ENCODE assay signal across 8 cellular contexts in genomic region chr17:39591958-39592954, GRCh38. TPM values are rescaled to one million over a fixed set of nuclear protein-coding genes. Genes with fewer than 3 reads are reported as not detected.
DNase-seq lines count a peak whose midpoint lies in the region; ATAC-seq and TF ChIP-seq lines count a peak whose summit lies in the region.

No MANE protein-coding gene starts in this region.

- H3K27ac ChIP-seq in fibroblast of lung (ENCODE audit: insufficient read depth, low read length) (no peak overlapping the region), thyroid gland (no peak overlapping the region)

- no peaks in the 10 kb centered on the region for H3K4me1 ChIP-seq in fibroblast of lung (ENCODE audit: control insufficient read depth, extremely low read depth, insufficient read depth, low read length)
- no peaks in the 10 kb centered on the region for H3K4me1 ChIP-seq in thyroid gland

- H3K36me3 ChIP-seq in fibroblast of lung (ENCODE audit: control insufficient read depth, insufficient read depth, low read length) (no peaks in the 10 kb centered on the region), thyroid gland (no peaks in the 10 kb centered on the region)

- H3K9ac ChIP-seq in fibroblast of lung (ENCODE audit: insufficient read depth, low read length) = no peak overlapping the region

- no peak overlapping the region for H3K4me3 ChIP-seq in fibroblast of lung (replicated peaks in 1 of 4; ENCODE audit: control extremely low read depth in 1 of 4, insufficient read depth in 1 of 4, low read depth in 3 of 4, low read length in 4 of 4)
- no peak overlapping the region for H3K4me3 ChIP-seq in thyroid gland (replicated peaks in 1 of 3)

- H3K27me3 ChIP-seq in fibroblast of lung (ENCODE audit: control insufficient read depth, insufficient read depth, low read length) (peaks cover 19% of the 10 kb centered on the region), thyroid gland (peaks cover 9% of the 10 kb centered on the region)

- H3K4me2 ChIP-seq in fibroblast of lung (ENCODE audit: extremely low read depth, insufficient read depth, low read length) = no peak overlapping the region

- WGBS in thyroid gland, 2 donors = 2 to 6% methylated on average over 9 to 18 of the region's 22 CpGs

- intact Hi-C loops in left ventricle myocardium superior (cut with micrococcal nuclease) = no loop called here
- intact Hi-C loops in Right ventricle myocardium superior (cut with DNase I) = no loop called here
- intact Hi-C loops in thyroid gland (cut with DNase I) = no loop called here

- no peak overlapping the region for H2AFZ ChIP-seq in fibroblast of lung (ENCODE audit: low read length)

- no peaks in the 10 kb centered on the region for H3K9me3 ChIP-seq in fibroblast of lung (ENCODE audit: control insufficient read depth, insufficient read depth, low read depth, low read length)
- no peaks in the 10 kb centered on the region for H3K9me3 ChIP-seq in thyroid gland

- no peak for TF ChIP-seq POLR2A in thyroid gland (IDR thresholded peaks at IDR 0.05)

- H4K20me1 ChIP-seq in fibroblast of lung (ENCODE audit: control insufficient read depth, extremely low read depth, insufficient read depth, low read length) = no peaks in the 10 kb centered on the region

- ATAC-seq in left ventricle myocardium superior = peak; percentile 40
- ATAC-seq in Right ventricle myocardium superior (ENCODE audit: poor library complexity) = no peak
- no peak for ATAC-seq in GM21576 (IDR thresholded peaks at IDR 0.05; ENCODE audit: unreplicated experiment)
- no peak for ATAC-seq in HG02885 (IDR thresholded peaks at IDR 0.05; ENCODE audit: poor library complexity, unreplicated experiment)
- no peak for ATAC-seq in GM18861 (IDR thresholded peaks at IDR 0.05; ENCODE audit: unreplicated experiment)

- DNase-seq in left ventricle myocardium superior (no peak), Right ventricle myocardium superior (no peak), fibroblast of lung (ENCODE audit: low read depth in 2 of 2) (peak; percentile 30 to 55), thyroid gland (peak; percentile 30 to 62)

- H3K79me2 ChIP-seq in fibroblast of lung (ENCODE audit: control insufficient read depth, insufficient read depth, low read length) = no peaks in the 10 kb centered on the region

- TF ChIP-seq CTCF in fibroblast of lung (conservative IDR thresholded peaks at IDR 0.05 in 1 of 2, IDR thresholded peaks at IDR 0.05 in 1 of 2; ENCODE audit: low read depth in 1 of 2, low read length in 2 of 2) = no peak
- TF ChIP-seq CTCF in thyroid gland (IDR thresholded peaks at IDR 0.05) = no peak

TF ChIP-seq in PFSK-1, 5 proteins besides CTCF, POLR2A, EP300 and RAD21:
- TF ChIP-seq TAF1 (IDR thresholded peaks at IDR 0.05; ENCODE audit: borderline replicate concordance, insufficient read depth, low read length) (no peak), POLR2AphosphoS5 (IDR thresholded peaks at IDR 0.05; ENCODE audit: low read depth, low read length) (no peak), FOXP2 (optimal IDR thresholded peaks at IDR 0.05; ENCODE audit: borderline replicate concordance, extremely low read depth, extremely low read length, insufficient read depth) (no peak), SIN3A (IDR thresholded peaks at IDR 0.05; ENCODE audit: borderline replicate concordance, insufficient read depth, low read length) (no peak), REST (IDR thresholded peaks at IDR 0.05; ENCODE audit: insufficient read depth in 1 of 2, low read depth in 2 of 2, low read length in 2 of 2) (peak; percentile 92 to 94)

RNA-seq across cellular contexts. Expression of gene NEUROD2, which starts 15.5 kb away (rescaled TPM):
- total RNA-seq in left ventricle myocardium superior (not detected), Right ventricle myocardium superior (not detected), fibroblast of lung (not detected in 2 replicates), thyroid gland (not detected)
- polyA plus RNA-seq in PFSK-1 (2012; ENCODE audit: insufficient read length, low read depth) = not detected
- not detected in 2 replicates for polyA plus RNA-seq in fibroblast of lung
- not detected in 2 replicates for polyA plus RNA-seq in fibroblast of lung (2012)
- polyA minus RNA-seq in fibroblast of lung (ENCODE audit: low replicate concordance) = not detected in 2 replicates

RNA-seq across cellular contexts. Expression of gene PPP1R1B, which starts 34.5 kb away (rescaled TPM):
- 0.55 TPM for total RNA-seq in left ventricle myocardium superior
- 0.35 TPM for total RNA-seq in Right ventricle myocardium superior
- not detected for polyA plus RNA-seq in PFSK-1 (2012; ENCODE audit: insufficient read length, low read depth)
- total RNA-seq in fibroblast of lung = under 0.01 and 0.26 TPM in 2 replicates
- 0.05 TPM in 1 of 2 replicates, not detected in the other for polyA plus RNA-seq in fibroblast of lung
- 0.08 TPM in 1 of 2 replicates, not detected in the other for polyA plus RNA-seq in fibroblast of lung (2012)
- polyA minus RNA-seq in fibroblast of lung (ENCODE audit: low replicate concordance) = not detected in 2 replicates
- total RNA-seq in thyroid gland = 1 to 10 TPM in 1 of 4 donors, not detected in 3; 1.2 TPM

RNA-seq across cellular contexts. Expression of gene STARD3, which starts 44.7 kb away (rescaled TPM):
- total RNA-seq in left ventricle myocardium superior (18.7 TPM), Right ventricle myocardium superior (13.9 TPM), fibroblast of lung (28.0 and 31.7 TPM in 2 replicates), thyroid gland (10 to 100 TPM; 44.5 to 73.6 (median 53.0) TPM)
- polyA plus RNA-seq in PFSK-1 (2012; ENCODE audit: insufficient read length, low read depth) = 82.2 TPM
- 30.4 and 43.1 TPM in 2 replicates for polyA plus RNA-seq in fibroblast of lung
- polyA plus RNA-seq in fibroblast of lung (2012) = 24.5 and 28.5 TPM in 2 replicates
- 109 and 119 TPM in 2 replicates for polyA minus RNA-seq in fibroblast of lung (ENCODE audit: low replicate concordance)

Comparison
In these comparisons a context has a peak if more than half of its experiments do, and no peak if none do; other contexts are left out.
1. DNase-seq: peak in fibroblast of lung (2 of 2) and thyroid gland (2 of 2); none in left ventricle myocardium superior (single experiment) and Right ventricle myocardium superior (single experiment).